ENCODE assay signal across 17 cellular contexts in the genomic region with DNA sequence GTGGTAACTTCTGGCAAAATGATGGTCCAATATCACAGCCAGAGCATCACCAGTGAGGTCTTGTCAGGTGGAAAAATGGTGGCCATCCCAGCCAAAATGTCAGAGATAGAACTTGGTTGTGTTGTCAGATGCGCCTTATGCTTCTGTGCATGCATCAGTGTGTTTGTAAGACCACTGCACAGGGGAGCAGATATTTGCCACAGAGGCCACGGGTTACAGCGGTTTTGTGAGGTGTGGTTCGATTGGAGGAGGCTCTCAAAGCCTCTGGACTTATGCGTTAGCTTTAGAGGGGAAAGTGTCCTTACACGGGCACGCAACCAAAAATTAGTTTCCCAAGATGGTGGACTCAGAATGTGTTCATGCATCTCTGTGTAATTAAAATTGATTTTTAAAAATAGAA.
"Had no signal": no experiment of that assay in that cellular context is flagged by ENCODE, and none has a peak within 500 bp of the region (broad histone marks: within the 10 kb centered on the region; RNA-seq: fewer than 3 reads in every experiment).

No MANE protein-coding gene starts in this region.

- DNase-seq: KBM-7, MV-4-11, NCI-H1048, NCI-H1105, NCI-H1417, NCI-H146, NCI-H1694 treated with DMSO at 0.1 percent for 48 hours, NCI-H1930, NCI-H2081, NCI-H2107, NCI-H2227 treated with DMSO at 0.1 percent for 48 hours, NCI-H524 treated with DMSO at 0.1 percent for 48 hours, NCI-H69, NCI-H774, Right ventricle myocardium superior, RPMI8226, SK-N-SH had no signal

- H3K9me3 ChIP-seq: SK-N-SH had no signal

- H3K9ac ChIP-seq: SK-N-SH had no signal
